ENCODE assay signal across 8 cellular contexts in the genomic region with DNA sequence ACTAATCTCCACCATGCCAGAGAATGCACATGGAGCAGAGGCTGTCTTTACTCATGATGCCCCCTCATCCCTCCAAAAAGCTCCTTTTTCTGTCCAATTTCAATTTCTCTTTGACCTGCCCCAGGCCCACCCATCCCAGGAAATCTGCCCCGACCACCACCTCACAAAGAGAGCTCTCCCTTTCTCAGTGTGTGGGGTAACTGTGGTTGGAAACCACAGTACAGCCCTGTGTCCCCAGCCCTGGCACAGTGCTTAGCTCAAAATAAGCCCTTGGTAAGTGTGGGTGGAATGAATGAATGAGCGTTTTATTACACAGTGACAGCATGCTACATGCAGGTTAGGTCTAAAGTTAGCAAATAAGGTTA. TPM values are rescaled to one million over a fixed set of nuclear protein-coding genes. Genes with fewer than 3 reads are reported as not detected.
A peak's percentile ranks its signal among the peaks of the same experiment; 100 is the strongest.
DNase-seq lines count a peak whose midpoint lies in the region; ATAC-seq and TF ChIP-seq lines count a peak whose summit lies in the region.

No MANE protein-coding gene starts in this region.

- H3K4me3 ChIP-seq in SJSA1 (no peak overlapping the region), neutrophil (ENCODE audit: low read depth in 1 of 2, low read length in 1 of 2) (peak overlapping the region; percentile 2 to 51), vagina (no peak overlapping the region), right lobe of liver (no peak overlapping the region)

- ATAC-seq in HG02840 (IDR thresholded peaks at IDR 0.05; ENCODE audit: low FRiP score, unreplicated experiment) (peak; percentile 32), right lobe of liver (no peak)

- H3K36me3 ChIP-seq in SJSA1 (no peaks in the 10 kb centered on the region), neutrophil (no peaks in the 10 kb centered on the region), vagina (no peaks in the 10 kb centered on the region), right lobe of liver (no peaks in the 10 kb centered on the region)

- H3K27me3 ChIP-seq in SJSA1 (replicated peaks) (no peaks in the 10 kb centered on the region), neutrophil (no peaks in the 10 kb centered on the region), vagina (no peaks in the 10 kb centered on the region), right lobe of liver (no peaks in the 10 kb centered on the region)

- H3K9me3 ChIP-seq in SJSA1 (replicated peaks): no peaks in the 10 kb centered on the region
- no peaks in the 10 kb centered on the region for H3K9me3 ChIP-seq in neutrophil
- H3K9me3 ChIP-seq in vagina: no peaks in the 10 kb centered on the region
- H3K9me3 ChIP-seq in right lobe of liver: no peaks in the 10 kb centered on the region

- DNase-seq in SJSA1 (ENCODE audit: low read depth in 1 of 2, low spot score in 2 of 2): no peak
- DNase-seq in DMS153 treated with DMSO at 0.1 percent for 48 hours (lab: John Stamatoyannopoulos, UW; ENCODE audit: unreplicated experiment): no peak
- DNase-seq in HT-29 (ENCODE audit: low spot score): no peak
- no peak for DNase-seq in vagina (ENCODE audit: extremely low spot score in 2 of 2)
- DNase-seq in right lobe of liver: no peak

- intact Hi-C loops in vagina (cut with DNase I): no loop called here
- intact Hi-C loops in right lobe of liver (cut with DNase I): no loop called here

- TF ChIP-seq POLR2A in GM19099 (IDR thresholded peaks at IDR 0.05; ENCODE audit: extremely low read depth, insufficient read length, low read depth): peak; percentile 25
- no peak for TF ChIP-seq POLR2A in vagina (IDR thresholded peaks at IDR 0.05)
- TF ChIP-seq POLR2A in right lobe of liver (IDR thresholded peaks at IDR 0.05): no peak

- 21% methylated on average over 2 of the region's 2 CpGs for WGBS in right lobe of liver (ENCODE audit: insufficient coverage, low coverage, low lambda C conversion rate, missing lambda C conversion rate)

- peak overlapping the region; percentile 94; the same call in 1 of the 2 replicates for H3K27ac ChIP-seq in SJSA1
- H3K27ac ChIP-seq in neutrophil: peak overlapping the region; percentile 79
- H3K27ac ChIP-seq in vagina: no peak overlapping the region
- H3K27ac ChIP-seq in right lobe of liver: no peak overlapping the region

- peaks cover 40% of the 10 kb centered on the region for H3K4me1 ChIP-seq in SJSA1 (replicated peaks)
- H3K4me1 ChIP-seq in neutrophil (ENCODE audit: control insufficient read depth in 1 of 2, insufficient read depth in 1 of 2, low read depth in 1 of 2, low read length in 1 of 2): peaks cover 64 to 68% of the 10 kb centered on the region in 2 experiments
- H3K4me1 ChIP-seq in vagina: peaks cover 20% of the 10 kb centered on the region
- H3K4me1 ChIP-seq in right lobe of liver: no peaks in the 10 kb centered on the region

- no peak for TF ChIP-seq CTCF in neutrophil (IDR thresholded peaks at IDR 0.05)
- no peak for TF ChIP-seq CTCF in vagina (IDR thresholded peaks at IDR 0.05)
- no peak for TF ChIP-seq CTCF in right lobe of liver (IDR thresholded peaks at IDR 0.05)

RNA-seq across cellular contexts. Expression of a gene that starts 43.7 kb away (rescaled TPM):
- total RNA-seq in SJSA1 (2014; rRNA removed; shearing (Covaris generic)): 106 and 108 TPM in 2 replicates
- total RNA-seq in HT-29 (2014; rRNA removed; shearing (Covaris generic)): 28.6 and 30.6 TPM in 2 replicates
- total RNA-seq in vagina (59.4 TPM), right lobe of liver (10 to 100 TPM; 25.3 to 32.4 (median 27.8) TPM)

Comparison
In these comparisons a context has a peak if more than half of its experiments do, and no peak if none do; other contexts are left out.
1. H3K27ac ChIP-seq: peak in SJSA1 (single experiment) and neutrophil (single experiment); none in vagina (single experiment) and right lobe of liver (0 of 3).
2. H3K4me3 ChIP-seq: peak in neutrophil (2 of 2); none in SJSA1 (single experiment), vagina (0 of 2) and right lobe of liver (0 of 3).